Comparison of ENCODE assay signal across 8 cellular contexts in genomic region chr11:66592457-66593302, GRCh38. TPM values are rescaled to one million over a fixed set of nuclear protein-coding genes. Genes with fewer than 3 reads are reported as not detected.
DNase-seq lines count a peak whose midpoint lies in the region; ATAC-seq, FAIRE-seq and TF ChIP-seq lines count a peak whose summit lies in the region.

Gene CCDC87, minus strand, starts transcription at chr11:66593063. Its CDS starts 48 bp downstream, at chr11:66593015.
Gene CCS, plus strand, starts transcription at chr11:66593185. Its CDS starts 77 bp downstream, at chr11:66593262.

- H3K36me3 ChIP-seq in adrenal gland (replicated peaks in 1 of 2): no peaks in the 10 kb centered on the region
- H3K36me3 ChIP-seq in psoas muscle (ENCODE audit: insufficient read depth in 1 of 2, low read depth in 1 of 2): no peaks in the 10 kb centered on the region

- DNase-seq in GM12891 (ENCODE audit: insufficient read length, low spot score) (peak; percentile 100), NCI-H1417 treated with DMSO at 0.1 percent for 48 hours (lab: John Stamatoyannopoulos, UW) (peak; percentile 79), SW 1271 (lab: John Stamatoyannopoulos, UW) (peak; percentile 85 to 95), adrenal gland (peak; percentile 97 to 99 (median 98)), left cardiac atrium (peak; percentile 99), psoas muscle (peak; percentile 98 to 99), urothelium cell line (ENCODE audit: low spot score) (peak; percentile 100)

- H3K9me3 ChIP-seq in adrenal gland (replicated peaks in 1 of 3) (no peaks in the 10 kb centered on the region), psoas muscle (no peaks in the 10 kb centered on the region)

- intact Hi-C loops in adrenal gland (cut with DNase I): no loop called here
- intact Hi-C loops in left cardiac atrium (cut with DNase I): no loop called here
- intact Hi-C loops in psoas muscle (cut with DNase I): loop anchor here (5.0 kb wide), 2 partner anchors 85 to 240 kb away; partner anchors contain the start of gene RBM4B (in 1 of the 2)

- peak; percentile 53 to 90 (median 86) for TF ChIP-seq CTCF in adrenal gland (IDR thresholded peaks at IDR 0.05)
- TF ChIP-seq CTCF in psoas muscle (IDR thresholded peaks at IDR 0.05): peak; percentile 66

- peak; percentile 97 for TF ChIP-seq POLR2A in GM12891 (IDR thresholded peaks at IDR 0.05; ENCODE audit: low read depth, low read length)
- peak; percentile 76 to 91 for TF ChIP-seq POLR2A in adrenal gland (IDR thresholded peaks at IDR 0.05)

- H3K4me3 ChIP-seq in adrenal gland (peak within 1 kb of the TSS; percentile 12 to 77 (median 54)), psoas muscle (peak within 1 kb of the TSS; percentile 92)

- peaks cover 22 to 30% of the 10 kb centered on the region in 2 donors for H3K4me1 ChIP-seq in adrenal gland (replicated peaks in 1 of 2)
- H3K4me1 ChIP-seq in psoas muscle: peaks cover 15% of the 10 kb centered on the region

- 10 to 14% (median 12%) methylated on average over 21 to 68 of the region's 68 CpGs for WGBS in adrenal gland, 4 donors
- WGBS in psoas muscle, 3 donors: 12 to 13% (median 13%) methylated on average over 67 to 68 of the region's 68 CpGs

- ATAC-seq in HG02798 (IDR thresholded peaks at IDR 0.05; ENCODE audit: poor library complexity, unreplicated experiment): peak; percentile 96
- ATAC-seq in left cardiac atrium: peak; percentile 97 to 98
- ATAC-seq in psoas muscle: peak; percentile 98 to 99 (median 98)

- H3K27me3 ChIP-seq in adrenal gland: no peaks in the 10 kb centered on the region
- no peaks in the 10 kb centered on the region for H3K27me3 ChIP-seq in psoas muscle (ENCODE audit: insufficient read depth in 3 of 3, low read length in 2 of 3)

- H3K27ac ChIP-seq in adrenal gland (peak within 1 kb of the TSS; percentile 52 to 90 (median 66)), psoas muscle (peak within 1 kb of the TSS; percentile 84)

- FAIRE-seq in GM12891 (lab: Jason Lieb, UNC) (peak; percentile 94), urothelium cell line (lab: Jason Lieb, UNC) (peak; percentile 42)

TF ChIP-seq in GM12891, 5 proteins besides CTCF, POLR2A, EP300 and RAD21:
- TF ChIP-seq POU2F2 (IDR thresholded peaks at IDR 0.05; ENCODE audit: low read depth, low read length) (peak; percentile 61; the same call in 1 of the 2 replicates), SPI1 (IDR thresholded peaks at IDR 0.05; ENCODE audit: low read depth, low read length) (no peak), POLR2AphosphoS5 (IDR thresholded peaks at IDR 0.05; ENCODE audit: low read depth, low read length) (peak; percentile 96), TAF1 (IDR thresholded peaks at IDR 0.05; ENCODE audit: low read depth, low read length) (peak; percentile 86), PAX5 (IDR thresholded peaks at IDR 0.05; ENCODE audit: insufficient read depth, low read length, severe bottlenecking) (no peak)

RNA-seq across cellular contexts. Expression of gene CCDC87, which starts in this region (rescaled TPM):
- polyA plus RNA-seq in GM12891 (2012; ENCODE audit: low read depth, missing spikeins): 0.08 TPM
- total RNA-seq in adrenal gland (under 1 TPM; 0.30 to 0.84 (median 0.47) TPM), left cardiac atrium (under 1 TPM; 0.18 to 0.39 TPM), psoas muscle (under 1 TPM in 3 of 4 donors, not detected in 1; 0.36 to 0.46 (median 0.36) TPM)
- polyA plus RNA-seq in adrenal gland (under 1 TPM; 0.13 to 0.90 (median 0.24) TPM), psoas muscle (1 to 10 TPM in 1 of 3 donors, under 1 TPM in 2; 0.06 to 1.1 (median 0.20) TPM)

RNA-seq across cellular contexts. Expression of gene CCS, which starts in this region (rescaled TPM):
- 39.5 TPM for polyA plus RNA-seq in GM12891 (2012; ENCODE audit: low read depth, missing spikeins)
- total RNA-seq in adrenal gland (10 to 100 TPM; 21.9 to 76.3 (median 43.1) TPM), left cardiac atrium (10 to 100 TPM; 28.3 to 28.6 TPM), psoas muscle (10 to 100 TPM; 10.5 to 17.0 (median 14.8) TPM)
- polyA plus RNA-seq in adrenal gland (100 to 1,000 TPM in 2 of 3 donors, 10 to 100 TPM in 1; 22.7 to 204 (median 188) TPM), psoas muscle (10 to 100 TPM; 15.2 to 22.9 (median 15.7) TPM)

Comparison
In these comparisons a context has a peak if more than half of its experiments do, and no peak if none do; other contexts are left out.
1. Peak in every context shown above with its lines: DNase-seq, ATAC-seq, H3K4me3 ChIP-seq and H3K27ac ChIP-seq.
2. intact Hi-C loops: an anchor here in psoas muscle (5.0 kb wide); none called in adrenal gland and left cardiac atrium.